In the genomic region with DNA sequence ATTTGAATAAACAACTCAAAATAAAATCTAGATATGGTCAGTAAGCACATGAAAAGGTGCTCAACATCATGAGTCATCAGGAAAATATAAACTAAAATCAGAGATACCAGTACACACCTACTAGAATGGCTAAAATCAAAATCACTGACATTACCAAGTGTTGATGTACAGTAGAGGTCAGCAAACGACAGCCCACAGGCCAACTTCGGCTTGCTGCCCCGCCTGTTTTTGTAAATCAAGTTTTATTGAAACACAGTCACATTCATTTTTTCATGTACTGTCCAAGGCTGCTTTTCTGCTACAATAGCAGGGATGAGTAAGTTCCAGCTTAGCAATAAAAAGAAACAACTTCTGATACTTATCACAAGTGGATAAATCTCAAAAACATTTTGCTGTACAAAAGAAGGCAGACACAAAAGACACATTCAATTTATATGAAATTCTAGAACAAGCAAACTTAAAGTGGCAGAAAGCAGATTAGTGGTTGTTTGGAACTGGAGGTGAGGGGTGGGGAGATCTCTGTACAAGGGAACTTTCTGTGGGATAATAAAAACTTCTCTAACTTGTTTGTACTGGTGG, we compare ENCODE assay signal across 14 cellular contexts. TPM values are rescaled to one million over a fixed set of nuclear protein-coding genes. Genes with fewer than 3 reads are reported as not detected.
A peak's percentile ranks its signal among the peaks of the same experiment; 100 is the strongest.
DNase-seq lines count a peak whose midpoint lies in the region; ATAC-seq and TF ChIP-seq lines count a peak whose summit lies in the region.
"Had no signal": no experiment of that assay in that cellular context is flagged by ENCODE, and none has a peak within 500 bp of the region (broad histone marks: within the 10 kb centered on the region; RNA-seq: fewer than 3 reads in every experiment).

No MANE protein-coding gene starts in this region.

- H3K27ac Mint-ChIP-seq in MCF 10A (ENCODE audit: low read depth, unreplicated experiment): peak overlapping the region; percentile 69
- H3K27ac Mint-ChIP-seq: WTC11 had no signal

- POLR2A ChIA-PET in MCF 10A (lab: Yijun Ruan, JAX): no interaction called here

- ATAC-seq in HG03469 (IDR thresholded peaks at IDR 0.05; ENCODE audit: unreplicated experiment): no peak
- ATAC-seq: WTC11 had no signal

- no peaks in the 10 kb centered on the region for H3K27me3 Mint-ChIP-seq in MCF 10A (ENCODE audit: insufficient read depth, unreplicated experiment)
- H3K27me3 Mint-ChIP-seq: activated naive CD8-positive, alpha-beta T cell treated with anti-CD3 and anti-CD28 coated beads, Interleukin-2, amount 10 ng/mL, durations not matched to agents 7 days and 5 days had no signal

- peaks cover 14% of the 10 kb centered on the region for H3K36me3 Mint-ChIP-seq in MCF 10A (ENCODE audit: insufficient read depth, unreplicated experiment)
- H3K36me3 Mint-ChIP-seq: WTC11 had no signal

- BruUV-seq in MCF 10A (replicated peaks; lab: Mats Ljungman, UMichigan): no TSS peak

- CTCF ChIA-PET in MCF 10A (lab: Yijun Ruan, JAX): interaction anchor here (1.2 kb wide), 1 partner anchor 21 kb away, joined by 3 read pairs; no protein-coding TSS in a partner anchor

- no peak for TF ChIP-seq POLR2A in breast epithelium (IDR thresholded peaks at IDR 0.05)
- no peak for TF ChIP-seq POLR2A in vagina (IDR thresholded peaks at IDR 0.05)

- H3K4me3 Mint-ChIP-seq in MCF 10A (ENCODE audit: unreplicated experiment): no peak overlapping the region
- H3K4me3 Mint-ChIP-seq: activated naive CD8-positive, alpha-beta T cell treated with anti-CD3 and anti-CD28 coated beads, Interleukin-2, amount 10 ng/mL, durations not matched to agents 7 days and 5 days; WTC11 had no signal

- H3K4me3 ChIP-seq in breast epithelium (no peak overlapping the region), left ventricle myocardium inferior (no peak overlapping the region), vagina (no peak overlapping the region)
- H3K4me3 ChIP-seq: BLaER1, esophagus squamous epithelium, prostate gland had no signal

- H3K9me3 Mint-ChIP-seq in MCF 10A (ENCODE audit: unreplicated experiment): no peaks in the 10 kb centered on the region
- H3K9me3 Mint-ChIP-seq: activated naive CD8-positive, alpha-beta T cell treated with anti-CD3 and anti-CD28 coated beads, Interleukin-2, amount 10 ng/mL, durations not matched to agents 7 days and 5 days; WTC11 had no signal

- H3K36me3 ChIP-seq in breast epithelium (no peaks in the 10 kb centered on the region), left ventricle myocardium inferior (peaks cover 9% of the 10 kb centered on the region), vagina (no peaks in the 10 kb centered on the region)
- H3K36me3 ChIP-seq: esophagus squamous epithelium, prostate gland had no signal

- DNase-seq in MCF 10A (ENCODE audit: unreplicated experiment) (peak; percentile 30), breast epithelium (ENCODE audit: low spot score in 2 of 2) (no peak), left ventricle myocardium inferior (no peak), vagina (ENCODE audit: extremely low spot score in 2 of 2) (no peak), RKO (ENCODE audit: low spot score) (no peak), mesenteric fat pad (ENCODE audit: low spot score) (no peak)
- DNase-seq: activated naive CD8-positive, alpha-beta T cell treated with anti-CD3 and anti-CD28 coated beads, Interleukin-2, amount 10 ng/mL, durations not matched to agents 7 days and 5 days; esophagus squamous epithelium; MV-4-11 had no signal

- intact Hi-C loops in MCF 10A (cut with micrococcal nuclease) (no loop called here), breast epithelium (cut with DNase I; ENCODE audit: low total_unique reads) (loop anchor here (5.0 kb wide), 1 partner anchor 672 kb away; no protein-coding TSS in a partner anchor), left ventricle myocardium inferior (cut with micrococcal nuclease) (no loop called here), vagina (cut with DNase I) (no loop called here)

- H3K27me3 ChIP-seq in breast epithelium (no peaks in the 10 kb centered on the region), left ventricle myocardium inferior (ENCODE audit: low read depth) (no peaks in the 10 kb centered on the region), vagina (no peaks in the 10 kb centered on the region)
- H3K27me3 ChIP-seq: BLaER1, esophagus squamous epithelium had no signal

- H3K27ac ChIP-seq in breast epithelium (no peak overlapping the region), VCaP (no peak overlapping the region), left ventricle myocardium inferior (replicated peaks) (peak overlapping the region; percentile 48), vagina (peak overlapping the region; percentile 52)
- H3K27ac ChIP-seq: BLaER1, prostate gland had no signal

- peaks cover 0 to 5% of the 10 kb centered on the region in 2 donors for H3K4me1 ChIP-seq in breast epithelium
- peaks cover 85% of the 10 kb centered on the region for H3K4me1 ChIP-seq in left ventricle myocardium inferior
- peaks cover 9% of the 10 kb centered on the region for H3K4me1 ChIP-seq in vagina

- H3K9me3 ChIP-seq in breast epithelium: no peaks in the 10 kb centered on the region
- H3K9me3 ChIP-seq in left ventricle myocardium inferior (replicated peaks): no peaks in the 10 kb centered on the region
- H3K9me3 ChIP-seq in vagina: no peaks in the 10 kb centered on the region
- H3K9me3 ChIP-seq: BLaER1, esophagus squamous epithelium, prostate gland had no signal

- H3K4me1 Mint-ChIP-seq in MCF 10A (ENCODE audit: insufficient read depth, unreplicated experiment): peaks cover 30% of the 10 kb centered on the region

- TF ChIP-seq CTCF in MCF 10A (IDR thresholded peaks at IDR 0.05; ENCODE audit: unreplicated experiment) (no peak), breast epithelium (IDR thresholded peaks at IDR 0.05) (no peak), VCaP (conservative IDR thresholded peaks at IDR 0.05) (peak; percentile 58), left ventricle myocardium inferior (IDR thresholded peaks at IDR 0.05; ENCODE audit: borderline replicate concordance) (peak; percentile 24), vagina (IDR thresholded peaks at IDR 0.05) (no peak)

RNA-seq across cellular contexts. Expression of a gene that starts 32.1 kb away (rescaled TPM):
- total RNA-seq in MCF 10A (2022) (11.5 and 19.9 TPM in 2 replicates), breast epithelium (10 to 100 TPM; 35.4 to 62.2 (median 50.1) TPM), left ventricle myocardium inferior (169 TPM), vagina (25.8 TPM), mesenteric fat pad (59.7 TPM)

RNA-seq across cellular contexts. Expression of a gene that starts 32.4 kb away (rescaled TPM):
- total RNA-seq in MCF 10A (2022) (22.9 and 29.8 TPM in 2 replicates), breast epithelium (10 to 100 TPM; 20.3 to 30.0 (median 27.7) TPM), left ventricle myocardium inferior (57.5 TPM), vagina (9.6 TPM), mesenteric fat pad (34.7 TPM)

Comparison
In these comparisons a context has a peak if more than half of its experiments do, and no peak if none do; other contexts are left out.
1. CTCF ChIP-seq: peak in VCaP (single experiment) and left ventricle myocardium inferior (single experiment); none in MCF 10A (single experiment), breast epithelium (0 of 3) and vagina (0 of 3).
2. H3K27ac ChIP-seq: peak in left ventricle myocardium inferior (single experiment) and vagina (single experiment); none in breast epithelium (0 of 2) and VCaP (single experiment).